Comparison of ENCODE assay signal across 12 cellular contexts in genomic region chr7:17095001-17095574, GRCh38.
DNase-seq lines count a peak whose midpoint lies in the region; ATAC-seq and TF ChIP-seq lines count a peak whose summit lies in the region.
"Had no signal": no experiment of that assay in that cellular context is flagged by ENCODE, and none has a peak within 500 bp of the region (broad histone marks: within the 10 kb centered on the region; RNA-seq: fewer than 3 reads in every experiment).

No MANE protein-coding gene starts in this region.

- H3K4me1 Mint-ChIP-seq in immature natural killer cell: peaks cover 4 to 10% of the 10 kb centered on the region in 2 donors

- H3K27me3 Mint-ChIP-seq in immature natural killer cell (ENCODE audit: low read depth in 3 of 3): peaks cover 0 to 6% (median 2%) of the 10 kb centered on the region in 3 donors
- H3K27me3 Mint-ChIP-seq: naive B cell had no signal

- H3K9ac ChIP-seq in adipocyte (ENCODE audit: low read length): no peak overlapping the region

- H3K27ac Mint-ChIP-seq in immature natural killer cell: no peak overlapping the region
- H3K27ac Mint-ChIP-seq: naive B cell had no signal

- H3K27me3 ChIP-seq in adipocyte (replicated peaks; ENCODE audit: control insufficient read depth, insufficient read depth, low read length): no peaks in the 10 kb centered on the region
- no peaks in the 10 kb centered on the region for H3K27me3 ChIP-seq in ascending aorta

- TF ChIP-seq CTCF in AG10803 (conservative IDR thresholded peaks at IDR 0.05; ENCODE audit: low read length): no peak
- TF ChIP-seq CTCF in ascending aorta (IDR thresholded peaks at IDR 0.05): no peak

- no peaks in the 10 kb centered on the region for H3K36me3 ChIP-seq in adipocyte (ENCODE audit: control insufficient read depth, insufficient read depth, low read length, severe bottlenecking)
- no peaks in the 10 kb centered on the region for H3K36me3 ChIP-seq in ascending aorta
- H3K36me3 ChIP-seq: HAP-1 had no signal

- no peaks in the 10 kb centered on the region for H3K36me3 Mint-ChIP-seq in immature natural killer cell
- H3K36me3 Mint-ChIP-seq: naive B cell had no signal

- H3K9me3 Mint-ChIP-seq in immature natural killer cell: no peaks in the 10 kb centered on the region

- H3K4me1 ChIP-seq in adipocyte (ENCODE audit: control insufficient read depth, insufficient read depth, low read length): no peaks in the 10 kb centered on the region
- H3K4me1 ChIP-seq in ascending aorta: no peaks in the 10 kb centered on the region
- H3K4me1 ChIP-seq: HAP-1 had no signal

- no peak overlapping the region for H3K4me3 Mint-ChIP-seq in immature natural killer cell
- H3K4me3 Mint-ChIP-seq: naive B cell had no signal

- H3K9me3 ChIP-seq in adipocyte (ENCODE audit: control insufficient read depth, low read length) (no peaks in the 10 kb centered on the region), ascending aorta (no peaks in the 10 kb centered on the region)
- H3K9me3 ChIP-seq: HAP-1 had no signal

- intact Hi-C loops in ascending aorta (cut with DNase I): no loop called here

- H3K27ac ChIP-seq in ascending aorta: no peak overlapping the region

- H3K4me3 ChIP-seq in AG10803 (ENCODE audit: low read length) (no peak overlapping the region), adipocyte (ENCODE audit: low read length) (no peak overlapping the region), ascending aorta (no peak overlapping the region)
- H3K4me3 ChIP-seq: HAP-1 had no signal

- DNase-seq in AG10803 (ENCODE audit: low read depth) (peak; percentile 99), HT-29 (ENCODE audit: low spot score) (peak; percentile 54), adipocyte (ENCODE audit: low read depth) (peak; percentile 67), immature natural killer cell (peak in 2 of 3 donors; percentile 1 to 2), ascending aorta (ENCODE audit: low spot score in 2 of 2) (no peak)
- no peak for DNase-seq in activated CD8-positive, alpha-beta memory T cell treated with anti-CD3 and anti-CD28 coated beads for 24 hours
- DNase-seq: C1 segment of cervical spinal cord, naive B cell, RPMI8226 had no signal

- ATAC-seq in GM18520 (IDR thresholded peaks at IDR 0.05; ENCODE audit: unreplicated experiment): no peak
- no peak for ATAC-seq in HG03342 (IDR thresholded peaks at IDR 0.05; ENCODE audit: unreplicated experiment)

Comparison
In these comparisons a context has a peak if more than half of its experiments do, and no peak if none do; other contexts are left out.
1. DNase-seq: peak in AG10803 (single experiment), HT-29 (single experiment), adipocyte (single experiment) and immature natural killer cell (2 of 3); none in activated CD8-positive, alpha-beta memory T cell treated with anti-CD3 and anti-CD28 coated beads for 24 hours (single experiment) and ascending aorta (0 of 2).